In genomic region chr1:206578115-206578935, GRCh38 we compare ENCODE assay signal across 13 cellular contexts. TPM values are rescaled to one million over a fixed set of nuclear protein-coding genes. Genes with fewer than 3 reads are reported as not detected.
DNase-seq lines count a peak whose midpoint lies in the region; ATAC-seq lines count a peak whose summit lies in the region.
"Had no signal": no experiment of that assay in that cellular context is flagged by ENCODE, and none has a peak within 500 bp of the region (broad histone marks: within the 10 kb centered on the region; RNA-seq: fewer than 3 reads in every experiment).

No MANE protein-coding gene starts in this region.

- H3K4me3 Mint-ChIP-seq in natural killer cell treated with Interleukin-12 subunit alpha and Interleukin-12 subunit beta and Interleukin-15 and Interleukin-18, amount 100 ng/mL, for 72 hours: peak overlapping the region; percentile 91

- H3K36me3 ChIP-seq in KOPT-K1 (ENCODE audit: insufficient read depth, low read length): peaks cover 76% of the 10 kb centered on the region

- no peaks in the 10 kb centered on the region for H3K27me3 Mint-ChIP-seq in natural killer cell treated with Interleukin-12 subunit alpha and Interleukin-12 subunit beta and Interleukin-15 and Interleukin-18, amount 100 ng/mL, for 72 hours

- H3K9me3 Mint-ChIP-seq in activated naive CD4-positive, alpha-beta T cell treated with anti-CD3 and anti-CD28 coated beads, Interleukin-2, amount 50 U/mL, for 72 hours: no peaks in the 10 kb centered on the region
- no peaks in the 10 kb centered on the region for H3K9me3 Mint-ChIP-seq in natural killer cell treated with Interleukin-12 subunit alpha and Interleukin-12 subunit beta and Interleukin-15 and Interleukin-18, amount 100 ng/mL, for 72 hours

- H3K27ac Mint-ChIP-seq in activated naive CD4-positive, alpha-beta T cell treated with anti-CD3 and anti-CD28 coated beads, Interleukin-2, amount 50 U/mL, for 72 hours: peak overlapping the region; percentile 100
- peak overlapping the region; percentile 99 to 100 for H3K27ac Mint-ChIP-seq in natural killer cell treated with Interleukin-12 subunit alpha and Interleukin-12 subunit beta and Interleukin-15 and Interleukin-18, amount 100 ng/mL, for 72 hours

- ATAC-seq in activated naive CD4-positive, alpha-beta T cell treated with anti-CD3 and anti-CD28 coated beads, Interleukin-2, amount 50 U/mL, for 72 hours: peak; percentile 52 to 76
- peak; percentile 55 to 70 for ATAC-seq in natural killer cell treated with Interleukin-12 subunit alpha and Interleukin-12 subunit beta and Interleukin-15 and Interleukin-18, amount 100 ng/mL, for 72 hours
- ATAC-seq in GM18868 (IDR thresholded peaks at IDR 0.05; ENCODE audit: unreplicated experiment) (no peak), HG02840 (IDR thresholded peaks at IDR 0.05; ENCODE audit: low FRiP score, unreplicated experiment) (no peak)

- H3K27ac ChIP-seq in KOPT-K1 (ENCODE audit: low read depth, low read length, poor library complexity, severe bottlenecking): peak overlapping the region; percentile 89
- H3K27ac ChIP-seq: 22Rv1 had no signal

- H3K9me3 ChIP-seq in KOPT-K1 (ENCODE audit: insufficient read depth, low read length, poor library complexity, severe bottlenecking): no peaks in the 10 kb centered on the region

- DNase-seq in DMS153 (lab: John Stamatoyannopoulos, UW): peak; percentile 31
- DNase-seq in DMS153 treated with DMSO at 0.1 percent for 48 hours (lab: John Stamatoyannopoulos, UW; ENCODE audit: unreplicated experiment): no peak
- no peak for DNase-seq in activated naive CD4-positive, alpha-beta T cell treated with anti-CD3 and anti-CD28 coated beads, Interleukin-2, amount 50 U/mL, for 72 hours (ENCODE audit: low spot score in 2 of 2)
- DNase-seq in natural killer cell treated with Interleukin-12 subunit alpha and Interleukin-12 subunit beta and Interleukin-15 and Interleukin-18, amount 100 ng/mL, for 72 hours (ENCODE audit: low spot score): no peak
- no peak for DNase-seq in cerebellar nuclear complex (lab: John Stamatoyannopoulos, UW)
- DNase-seq: dorsolateral prefrontal cortex; GOT3; hypothalamus; stimulated activated CD4-positive, alpha-beta T cell treated with anti-CD3 and anti-CD28 coated beads, Interleukin-15, amount 100 ng/mL, for 24 hours had no signal

- H3K36me3 Mint-ChIP-seq in activated naive CD4-positive, alpha-beta T cell treated with anti-CD3 and anti-CD28 coated beads, Interleukin-2, amount 50 U/mL, for 72 hours: peaks cover 36 to 53% of the 10 kb centered on the region in 2 donors
- peaks cover 25% of the 10 kb centered on the region for H3K36me3 Mint-ChIP-seq in natural killer cell treated with Interleukin-12 subunit alpha and Interleukin-12 subunit beta and Interleukin-15 and Interleukin-18, amount 100 ng/mL, for 72 hours

- H3K4me1 Mint-ChIP-seq in natural killer cell treated with Interleukin-12 subunit alpha and Interleukin-12 subunit beta and Interleukin-15 and Interleukin-18, amount 100 ng/mL, for 72 hours (ENCODE audit: low read depth in 2 of 2): peaks cover 94 to 97% of the 10 kb centered on the region in 2 donors

RNA-seq across cellular contexts. Expression of gene EIF2D, which starts 33.9 kb away (rescaled TPM):
- 100 to 1,000 TPM in 1 of 2 donors, 10 to 100 TPM in 1; 87.1 to 111 TPM for total RNA-seq in activated naive CD4-positive, alpha-beta T cell treated with anti-CD3 and anti-CD28 coated beads, Interleukin-2, amount 50 U/mL, for 72 hours
- total RNA-seq in natural killer cell treated with Interleukin-12 subunit alpha and Interleukin-12 subunit beta and Interleukin-15 and Interleukin-18, amount 100 ng/mL, for 72 hours: 10 to 100 TPM; 49.1 to 91.5 TPM

RNA-seq across cellular contexts. Expression of gene DYRK3, which starts 57.0 kb away (rescaled TPM):
- total RNA-seq in activated naive CD4-positive, alpha-beta T cell treated with anti-CD3 and anti-CD28 coated beads, Interleukin-2, amount 50 U/mL, for 72 hours: 10 to 100 TPM in 1 of 2 donors, 1 to 10 TPM in 1; 2.8 to 12.8 TPM
- 1 to 10 TPM; 5.6 to 8.8 TPM for total RNA-seq in natural killer cell treated with Interleukin-12 subunit alpha and Interleukin-12 subunit beta and Interleukin-15 and Interleukin-18, amount 100 ng/mL, for 72 hours

Comparison
In these comparisons a context has a peak if more than half of its experiments do, and no peak if none do; other contexts are left out.
1. ATAC-seq: peak in activated naive CD4-positive, alpha-beta T cell treated with anti-CD3 and anti-CD28 coated beads, Interleukin-2, amount 50 U/mL, for 72 hours (2 of 2) and natural killer cell treated with Interleukin-12 subunit alpha and Interleukin-12 subunit beta and Interleukin-15 and Interleukin-18, amount 100 ng/mL, for 72 hours (2 of 2); none in GM18868 (single experiment) and HG02840 (single experiment).